Comparison of ENCODE assay signal across 8 cellular contexts in genomic region chr15:78177447-78177873, GRCh38. TPM values are rescaled to one million over a fixed set of nuclear protein-coding genes. Genes with fewer than 3 reads are reported as not detected.
DNase-seq lines count a peak whose midpoint lies in the region; ATAC-seq and TF ChIP-seq lines count a peak whose summit lies in the region.

No MANE protein-coding gene starts in this region.

- no peak overlapping the region for H3K27ac ChIP-seq in SJCRH30
- no peak overlapping the region for H3K27ac ChIP-seq in coronary artery

- no peaks in the 10 kb centered on the region for H3K36me3 ChIP-seq in SJCRH30

- DNase-seq in AG09309 (ENCODE audit: low read depth) (no peak), GM20000 (ENCODE audit: low spot score) (peak; percentile 58), SJCRH30 (peak; percentile 71 to 83), coronary artery (ENCODE audit: low spot score) (no peak), medulla oblongata (ENCODE audit: extremely low spot score) (peak; percentile 70), GDM1 (lab: John Stamatoyannopoulos, UW) (no peak), cerebellum (ENCODE audit: low spot score) (no peak)

- H3K4me3 ChIP-seq in AG09309 (ENCODE audit: control insufficient read depth, low read depth, low read length) (no peak overlapping the region), SJCRH30 (no peak overlapping the region), coronary artery (no peak overlapping the region)

- ATAC-seq in GM21515 (IDR thresholded peaks at IDR 0.05; ENCODE audit: unreplicated experiment), result no peak

- H3K4me1 ChIP-seq in SJCRH30, result peaks cover 9% of the 10 kb centered on the region

- H3K27me3 ChIP-seq in SJCRH30, result no peaks in the 10 kb centered on the region

- no peaks in the 10 kb centered on the region for H3K9me3 ChIP-seq in SJCRH30 (replicated peaks)

- TF ChIP-seq CTCF in AG09309 (IDR thresholded peaks at IDR 0.05; ENCODE audit: control insufficient read depth, insufficient read depth, low read depth, low read length, missing control alignments), result peak; percentile 81
- TF ChIP-seq CTCF in GM20000 (IDR thresholded peaks at IDR 0.05; ENCODE audit: extremely low read depth, missing control alignments), result peak; percentile 52
- peak; percentile 21 for TF ChIP-seq CTCF in coronary artery (IDR thresholded peaks at IDR 0.05)

RNA-seq across cellular contexts. Expression of gene IDH3A, which starts 28.3 kb away (rescaled TPM):
- 66.1 and 68.4 TPM in 2 replicates for total RNA-seq in SJCRH30 (2014; rRNA removed; shearing (Covaris generic))
- total RNA-seq in cerebellum, result 40.6 TPM

RNA-seq across cellular contexts. Expression of gene CIB2, which starts 46.2 kb away (rescaled TPM):
- 0.59 and 2.8 TPM in 2 replicates for total RNA-seq in SJCRH30 (2014; rRNA removed; shearing (Covaris generic))
- total RNA-seq in cerebellum, result 18.0 TPM

RNA-seq across cellular contexts. Expression of gene ACSBG1, which starts 56.9 kb away (rescaled TPM):
- 0.08 and 0.63 TPM in 2 replicates for total RNA-seq in SJCRH30 (2014; rRNA removed; shearing (Covaris generic))
- total RNA-seq in cerebellum, result 3.1 TPM

Comparison
In these comparisons a context has a peak if more than half of its experiments do, and no peak if none do; other contexts are left out.
1. DNase-seq: peak in GM20000 (single experiment), SJCRH30 (2 of 2) and medulla oblongata (single experiment); none in AG09309 (single experiment), coronary artery (single experiment), GDM1 (single experiment) and cerebellum (single experiment).
2. CTCF ChIP-seq: peak in every context shown above with its lines; median percentile 81 in AG09309; 52 in GM20000; 21 in coronary artery.